ENCODE assay signal across 26 cellular contexts in genomic region chr6:132675002-132675401, GRCh38. TPM values are rescaled to one million over a fixed set of nuclear protein-coding genes. Genes with fewer than 3 reads are reported as not detected.
"Had no signal": no experiment of that assay in that cellular context is flagged by ENCODE, and none has a peak within 500 bp of the region (broad histone marks: within the 10 kb centered on the region; RNA-seq: fewer than 3 reads in every experiment).

No MANE protein-coding gene starts in this region.

- H3K4me2 ChIP-seq: smooth muscle cell had no signal

- H3K27me3 Mint-ChIP-seq: activated CD4-positive, alpha-beta T cell treated with anti-CD3 and anti-CD28 coated beads for 36 hours had no signal

- H3K4me1 ChIP-seq: colonic mucosa, gastrocnemius medialis, prostate gland, upper lobe of left lung had no signal

- H3K27ac ChIP-seq: colonic mucosa, gastrocnemius medialis, prostate gland, thoracic aorta, upper lobe of left lung had no signal

- ATAC-seq: activated CD4-positive, alpha-beta T cell treated with anti-CD3 and anti-CD28 coated beads for 36 hours; activated naive CD8-positive, alpha-beta T cell treated with anti-CD3 and anti-CD28 coated beads, Interleukin-2, amount 50 U/mL, for 24 hours; gastrocnemius medialis; left cardiac atrium; right cardiac atrium; stimulated activated memory B cell treated with anti-CD40 and anti-IgM and Interleukin-4, amounts not matched to agents 10 μg/mL and 1 μg/mL and 100 μg/mL, for 72 hours; T-helper 17 cell had no signal

- H3K4me3 Mint-ChIP-seq: activated CD4-positive, alpha-beta T cell treated with anti-CD3 and anti-CD28 coated beads for 36 hours; activated CD8-positive, alpha-beta memory T cell treated with anti-CD3 and anti-CD28 coated beads, Interleukin-2, amount 10 ng/mL, durations not matched to agents 7 days and 5 days; activated naive CD8-positive, alpha-beta T cell treated with anti-CD3 and anti-CD28 coated beads, Interleukin-2, amount 50 U/mL, for 24 hours; central memory CD8-positive, alpha-beta T cell; mesothelial cell of epicardium; stimulated activated memory B cell treated with anti-CD40 and anti-IgM and Interleukin-4, amounts not matched to agents 10 μg/mL and 1 μg/mL and 100 μg/mL, for 72 hours; T-helper 17 cell had no signal

- DNase-seq: activated CD4-positive, alpha-beta T cell treated with anti-CD3 and anti-CD28 coated beads for 36 hours; activated CD4-positive, alpha-beta T cell treated with anti-CD3 and anti-CD28 coated beads, Interleukin-2, amount 50 U/mL, for 48 hours; activated naive CD4-positive, alpha-beta T cell treated with Interleukin-2 at 50 U/mL for 16 hours; activated naive CD8-positive, alpha-beta T cell treated with anti-CD3 and anti-CD28 coated beads, Interleukin-2, amount 50 U/mL, for 24 hours; activated T-cell treated with anti-CD3 and anti-CD28 coated beads, Interleukin-2, amount 50 U/mL, for 1 hour; aorta; colonic mucosa; gastrocnemius medialis; head of caudate nucleus; left cardiac atrium; right cardiac atrium; stimulated activated CD4-positive, alpha-beta T cell treated with anti-CD3 and anti-CD28 coated beads, Interleukin-4, amount 100 ng/mL, for 4 hours; T-helper 17 cell; upper lobe of left lung had no signal

- H3K36me3 Mint-ChIP-seq: mesothelial cell of epicardium; stimulated activated memory B cell treated with anti-CD40 and anti-IgM and Interleukin-4, amounts not matched to agents 10 μg/mL and 1 μg/mL and 100 μg/mL, for 72 hours had no signal

- H3K27ac Mint-ChIP-seq: activated CD4-positive, alpha-beta T cell treated with anti-CD3 and anti-CD28 coated beads for 36 hours; activated CD8-positive, alpha-beta memory T cell treated with anti-CD3 and anti-CD28 coated beads, Interleukin-2, amount 10 ng/mL, durations not matched to agents 7 days and 5 days; activated naive CD8-positive, alpha-beta T cell treated with anti-CD3 and anti-CD28 coated beads, Interleukin-2, amount 50 U/mL, for 24 hours; activated T-helper 2 cell treated with anti-CD3 and anti-CD28 coated beads, Interferon-gamma antibody, Interleukin-2, Interleukin-4, amounts not matched to agents 10 μg/mL and 5 μg/mL and 100 μg/mL, durations not matched to agents 14 hours and 24 hours and 36 hours; mesothelial cell of epicardium; stimulated activated memory B cell treated with anti-CD40 and anti-IgM and Interleukin-4, amounts not matched to agents 10 μg/mL and 1 μg/mL and 100 μg/mL, for 72 hours; T-helper 17 cell had no signal

- H3K36me3 ChIP-seq: colonic mucosa, gastrocnemius medialis, prostate gland, thoracic aorta, upper lobe of left lung had no signal

- H3K9me3 ChIP-seq: colonic mucosa, gastrocnemius medialis, prostate gland, thoracic aorta, upper lobe of left lung had no signal

- H3K27me3 ChIP-seq: colonic mucosa, upper lobe of left lung had no signal

- H3K4me3 ChIP-seq: colonic mucosa, gastrocnemius medialis, lung, prostate gland, smooth muscle cell, thoracic aorta, upper lobe of left lung had no signal

- H3K9me3 Mint-ChIP-seq: activated naive CD8-positive, alpha-beta T cell treated with anti-CD3 and anti-CD28 coated beads, Interleukin-2, amount 50 U/mL, for 24 hours; central memory CD8-positive, alpha-beta T cell; stimulated activated memory B cell treated with anti-CD40 and anti-IgM and Interleukin-4, amounts not matched to agents 10 μg/mL and 1 μg/mL and 100 μg/mL, for 72 hours had no signal

- H3K4me1 Mint-ChIP-seq: central memory CD8-positive, alpha-beta T cell; mesothelial cell of epicardium had no signal

RNA-seq across cellular contexts. Expression of gene TAAR1, which starts 16.0 kb away (rescaled TPM):
- total RNA-seq: activated CD4-positive, alpha-beta T cell treated with anti-CD3 and anti-CD28 coated beads for 36 hours; activated CD8-positive, alpha-beta memory T cell treated with anti-CD3 and anti-CD28 coated beads, Interleukin-2, amount 10 ng/mL, durations not matched to agents 7 days and 5 days; activated T-helper 2 cell treated with anti-CD3 and anti-CD28 coated beads, Interferon-gamma antibody, Interleukin-2, Interleukin-4, amounts not matched to agents 10 μg/mL and 5 μg/mL and 100 μg/mL, durations not matched to agents 14 hours and 24 hours and 36 hours; aorta; colonic mucosa; gastrocnemius medialis; left cardiac atrium; lung; mesothelial cell of epicardium; osteoblast; prostate gland; right cardiac atrium; smooth muscle cell; T-helper 17 cell; thoracic aorta; upper lobe of left lung had no signal
- polyA plus RNA-seq: aorta, esophagus, neural cell, right cardiac atrium, smooth muscle cell had no signal

RNA-seq across cellular contexts. Expression of gene VNN1, which starts 38.9 kb away (rescaled TPM):
- total RNA-seq: activated CD4-positive, alpha-beta T cell treated with anti-CD3 and anti-CD28 coated beads for 36 hours; activated CD8-positive, alpha-beta memory T cell treated with anti-CD3 and anti-CD28 coated beads, Interleukin-2, amount 10 ng/mL, durations not matched to agents 7 days and 5 days; activated T-helper 2 cell treated with anti-CD3 and anti-CD28 coated beads, Interferon-gamma antibody, Interleukin-2, Interleukin-4, amounts not matched to agents 10 μg/mL and 5 μg/mL and 100 μg/mL, durations not matched to agents 14 hours and 24 hours and 36 hours; mesothelial cell of epicardium; osteoblast had no signal
- polyA plus RNA-seq: neural cell had no signal

RNA-seq across cellular contexts. Expression of gene TAAR2, which starts 50.9 kb away (rescaled TPM):
- total RNA-seq: activated CD4-positive, alpha-beta T cell treated with anti-CD3 and anti-CD28 coated beads for 36 hours; activated CD8-positive, alpha-beta memory T cell treated with anti-CD3 and anti-CD28 coated beads, Interleukin-2, amount 10 ng/mL, durations not matched to agents 7 days and 5 days; activated T-helper 2 cell treated with anti-CD3 and anti-CD28 coated beads, Interferon-gamma antibody, Interleukin-2, Interleukin-4, amounts not matched to agents 10 μg/mL and 5 μg/mL and 100 μg/mL, durations not matched to agents 14 hours and 24 hours and 36 hours; aorta; colonic mucosa; gastrocnemius medialis; left cardiac atrium; lung; mesothelial cell of epicardium; osteoblast; prostate gland; right cardiac atrium; smooth muscle cell; T-helper 17 cell; thoracic aorta; upper lobe of left lung had no signal
- polyA plus RNA-seq: aorta, esophagus, lung, neural cell, right cardiac atrium, smooth muscle cell had no signal
